ENCODE assay signal across 9 cellular contexts in genomic region chr16:27355610-27356009, GRCh38. TPM values are rescaled to one million over a fixed set of nuclear protein-coding genes. Genes with fewer than 3 reads are reported as not detected.
DNase-seq lines count a peak whose midpoint lies in the region; ATAC-seq and TF ChIP-seq lines count a peak whose summit lies in the region.
"Had no signal": no experiment of that assay in that cellular context is flagged by ENCODE, and none has a peak within 500 bp of the region (broad histone marks: within the 10 kb centered on the region; RNA-seq: fewer than 3 reads in every experiment).

No MANE protein-coding gene starts in this region.

- peaks cover 13% of the 10 kb centered on the region for H3K4me1 Mint-ChIP-seq in dendritic cell treated with granulocyte-macrophage colony-stimulating factor and Interleukin-4, amounts not matched to agents 40 ng/mL and 50 ng/mL, for 4 days (ENCODE audit: low read depth)
- H3K4me1 Mint-ChIP-seq in natural killer cell: peaks cover 7 to 14% of the 10 kb centered on the region in 2 donors

- no peaks in the 10 kb centered on the region for H3K9me2 ChIP-seq in SU-DHL-6 (replicated peaks; ENCODE audit: insufficient read depth, low read length)

- TF ChIP-seq CTCF in SU-DHL-6 (IDR thresholded peaks at IDR 0.05; ENCODE audit: insufficient read depth, low read length, poor library complexity, severe bottlenecking) (peak; percentile 29), natural killer cell (IDR thresholded peaks at IDR 0.05) (no peak)

- H3K79me2 ChIP-seq in SU-DHL-6 (ENCODE audit: insufficient read depth, low read length): no peaks in the 10 kb centered on the region

- in situ Hi-C loops in G401 (cut with HindIII; ENCODE audit: low sequenced_read_pairs): no loop called here

- H3K4me3 Mint-ChIP-seq in dendritic cell treated with granulocyte-macrophage colony-stimulating factor and Interleukin-4, amounts not matched to agents 40 ng/mL and 50 ng/mL, for 4 days: no peak overlapping the region
- no peak overlapping the region for H3K4me3 Mint-ChIP-seq in natural killer cell

- H3K36me3 Mint-ChIP-seq in dendritic cell treated with granulocyte-macrophage colony-stimulating factor and Interleukin-4, amounts not matched to agents 40 ng/mL and 50 ng/mL, for 4 days (ENCODE audit: low read depth): peaks cover 100% of the 10 kb centered on the region
- peaks cover 20% of the 10 kb centered on the region for H3K36me3 Mint-ChIP-seq in natural killer cell

- peak overlapping the region; percentile 22 for H3K27ac Mint-ChIP-seq in dendritic cell treated with granulocyte-macrophage colony-stimulating factor and Interleukin-4, amounts not matched to agents 40 ng/mL and 50 ng/mL, for 4 days
- H3K27ac Mint-ChIP-seq in natural killer cell: peak overlapping the region in 1 of 2 donors; percentile 51

- peak; percentile 17 for DNase-seq in NCI-H82 (lab: John Stamatoyannopoulos, UW)
- DNase-seq in NCI-H82 treated with DMSO at 0.1 percent for 48 hours (lab: John Stamatoyannopoulos, UW; ENCODE audit: unreplicated experiment): no peak
- no peak for DNase-seq in natural killer cell
- DNase-seq in G401 (ENCODE audit: low spot score): no peak
- no peak for DNase-seq in NCI-H510A treated with DMSO at 0.1 percent for 48 hours (lab: John Stamatoyannopoulos, UW)

- H3K27me3 ChIP-seq in SU-DHL-6 (ENCODE audit: low read length): no peaks in the 10 kb centered on the region
- H3K27me3 ChIP-seq: BLaER1 had no signal

- no peak overlapping the region for H3K9ac ChIP-seq in SU-DHL-6 (ENCODE audit: low read length)
- H3K9ac ChIP-seq: BLaER1 had no signal

- no peaks in the 10 kb centered on the region for H3K27me3 Mint-ChIP-seq in dendritic cell treated with granulocyte-macrophage colony-stimulating factor and Interleukin-4, amounts not matched to agents 40 ng/mL and 50 ng/mL, for 4 days
- no peaks in the 10 kb centered on the region for H3K27me3 Mint-ChIP-seq in natural killer cell (ENCODE audit: low read depth in 2 of 2)

- H4K20me1 ChIP-seq in SU-DHL-6 (ENCODE audit: low read depth, low read length): no peaks in the 10 kb centered on the region
- H4K20me1 ChIP-seq: BLaER1 had no signal

- H3K9me3 Mint-ChIP-seq in dendritic cell treated with granulocyte-macrophage colony-stimulating factor and Interleukin-4, amounts not matched to agents 40 ng/mL and 50 ng/mL, for 4 days: peaks cover 8% of the 10 kb centered on the region
- H3K9me3 Mint-ChIP-seq in natural killer cell: no peaks in the 10 kb centered on the region

- H3K4me3 ChIP-seq in SU-DHL-6 (ENCODE audit: insufficient read depth, low read length, poor library complexity, severe bottlenecking): no peak overlapping the region
- H3K4me3 ChIP-seq: BLaER1 had no signal

- peaks cover 38% of the 10 kb centered on the region for H3K36me3 ChIP-seq in SU-DHL-6 (ENCODE audit: low read length)

- intact Hi-C loops in dendritic cell treated with granulocyte-macrophage colony-stimulating factor and Interleukin-4, amounts not matched to agents 40 ng/mL and 50 ng/mL, for 4 days (cut with micrococcal nuclease): no loop called here
- intact Hi-C loops in natural killer cell (cut with micrococcal nuclease): no loop called here

- no peaks in the 10 kb centered on the region for H3F3A ChIP-seq in SU-DHL-6 (ENCODE audit: insufficient read depth)

- H3K9me3 ChIP-seq in SU-DHL-6 (ENCODE audit: insufficient read depth, low read length): no peaks in the 10 kb centered on the region

- H3K4me2 ChIP-seq in SU-DHL-6 (ENCODE audit: low read depth, low read length, poor library complexity, severe bottlenecking): no peak overlapping the region
- H3K4me2 ChIP-seq: BLaER1 had no signal

- H2AFZ ChIP-seq in SU-DHL-6 (ENCODE audit: low read depth, low read length, severe bottlenecking): no peak overlapping the region

- no peak overlapping the region for H3K27ac ChIP-seq in SU-DHL-6 (ENCODE audit: low read depth, low read length)
- H3K27ac ChIP-seq: BLaER1 had no signal

- peak; percentile 50 to 58 (median 50) for ATAC-seq in natural killer cell
- ATAC-seq in GM21360 (IDR thresholded peaks at IDR 0.05; ENCODE audit: unreplicated experiment): no peak

RNA-seq across cellular contexts. Expression of gene IL4R, which starts 41.8 kb away (rescaled TPM):
- 10 to 100 TPM; 70.2 to 87.2 (median 86.0) TPM for total RNA-seq in natural killer cell
- total RNA-seq in G401 (2014; rRNA removed; shearing (Covaris generic)): 12.1 and 22.7 TPM in 2 replicates

RNA-seq across cellular contexts. Expression of gene IL21R, which starts 46.4 kb away (rescaled TPM):
- 10 to 100 TPM; 24.3 to 45.7 (median 26.5) TPM for total RNA-seq in natural killer cell
- 0.18 TPM in 1 of 2 replicates, not detected in the other for total RNA-seq in G401 (2014; rRNA removed; shearing (Covaris generic))

Comparison
In these comparisons a context has a peak if more than half of its experiments do, and no peak if none do; other contexts are left out.
1. RNA of gene IL21R, which starts 46.4 kb away (total RNA-seq): 24.3 to 45.7 TPM in natural killer cell; 0.18 TPM in G401; every median in the first group is over 10 times any median in the second.